ENCODE assay signal across 1 cellular context in genomic region chr7:149422065-149422913, GRCh38.
A peak's percentile ranks its signal among the peaks of the same experiment; 100 is the strongest.
TF ChIP-seq lines count a peak whose summit lies in the region.

No MANE protein-coding gene starts in this region.

TF ChIP-seq in HepG2, 621 proteins besides CTCF, POLR2A, EP300 and RAD21 (continued from another document and continues in another):
- no peak for TF ChIP-seq BRF2 (CRISPR knock-in tag; IDR thresholded peaks at IDR 0.05)
- no peak for TF ChIP-seq ZNF138 (CRISPR knock-in tag; IDR thresholded peaks at IDR 0.05; ENCODE audit: low read depth)
- TF ChIP-seq ZNF30 (CRISPR knock-in tag; IDR thresholded peaks at IDR 0.05) = no peak
- TF ChIP-seq ZNF292 (CRISPR knock-in tag; IDR thresholded peaks at IDR 0.05; ENCODE audit: borderline replicate concordance, low read depth) = no peak
- no peak for TF ChIP-seq PCBP1 (IDR thresholded peaks at IDR 0.05; ENCODE audit: borderline replicate concordance, low read depth, low read length)
- TF ChIP-seq ATF4 (CRISPR knock-in tag; IDR thresholded peaks at IDR 0.05) = no peak
- no peak for TF ChIP-seq KMT2A (CRISPR knock-in tag; IDR thresholded peaks at IDR 0.05)
- TF ChIP-seq ZNF503 (CRISPR knock-in tag; IDR thresholded peaks at IDR 0.05) = no peak
- no peak for TF ChIP-seq ZNF205 (CRISPR knock-in tag; IDR thresholded peaks at IDR 0.05)
- no peak for TF ChIP-seq TMF1 (CRISPR knock-in tag; IDR thresholded peaks at IDR 0.05; ENCODE audit: low read depth)
- TF ChIP-seq BORCS8-MEF2B (CRISPR knock-in tag; IDR thresholded peaks at IDR 0.05) = no peak
- peak; percentile 92 for TF ChIP-seq ZBTB43 (CRISPR knock-in tag; conservative IDR thresholded peaks at IDR 0.05)
- no peak for TF ChIP-seq ZFP41 (CRISPR knock-in tag; IDR thresholded peaks at IDR 0.05; ENCODE audit: borderline replicate concordance)
- no peak for TF ChIP-seq MLLT10 (CRISPR knock-in tag; IDR thresholded peaks at IDR 0.05)
- no peak for TF ChIP-seq ATF2 (CRISPR knock-in tag; IDR thresholded peaks at IDR 0.05)
- TF ChIP-seq ZNF20 (CRISPR knock-in tag; IDR thresholded peaks at IDR 0.05) = no peak
- no peak for TF ChIP-seq ZNF101 (CRISPR knock-in tag; IDR thresholded peaks at IDR 0.05; ENCODE audit: borderline replicate concordance, low read depth)
- peak; percentile 56 to 58 for TF ChIP-seq MAFK (conservative IDR thresholded peaks at IDR 0.05 in 1 of 2, IDR thresholded peaks at IDR 0.05 in 1 of 2; ENCODE audit: low read length in 2 of 2)
- TF ChIP-seq RARG (CRISPR knock-in tag; IDR thresholded peaks at IDR 0.05; ENCODE audit: low read depth) = no peak
- TF ChIP-seq SRF (IDR thresholded peaks at IDR 0.05; ENCODE audit: low read depth, low read length) = no peak
- no peak for TF ChIP-seq FOXK2 (IDR thresholded peaks at IDR 0.05)
- no peak for TF ChIP-seq NFKBIZ (CRISPR knock-in tag; IDR thresholded peaks at IDR 0.05)
- TF ChIP-seq TCF12 (IDR thresholded peaks at IDR 0.05) = no peak
- TF ChIP-seq TCF12 (CRISPR knock-in tag; IDR thresholded peaks at IDR 0.05) = no peak
- no peak for TF ChIP-seq SP5 (CRISPR knock-in tag; IDR thresholded peaks at IDR 0.05; ENCODE audit: borderline replicate concordance, low read depth)
- TF ChIP-seq HOMEZ (CRISPR knock-in tag; IDR thresholded peaks at IDR 0.05; ENCODE audit: low read depth) = no peak
- no peak for TF ChIP-seq GPBP1L1 (CRISPR knock-in tag; IDR thresholded peaks at IDR 0.05)
- no peak for TF ChIP-seq NFIB (CRISPR knock-in tag; IDR thresholded peaks at IDR 0.05; ENCODE audit: borderline replicate concordance)
- no peak for TF ChIP-seq MTF1 (CRISPR knock-in tag; IDR thresholded peaks at IDR 0.05)
- TF ChIP-seq ZNF879 (CRISPR knock-in tag; IDR thresholded peaks at IDR 0.05) = 0 out of 2 replicates have a peak, but pooled peaks have one; percentile 32
- TF ChIP-seq ZNF780A (CRISPR knock-in tag; IDR thresholded peaks at IDR 0.05) = no peak
- TF ChIP-seq ZSCAN5A (CRISPR knock-in tag; IDR thresholded peaks at IDR 0.05; ENCODE audit: borderline replicate concordance) = no peak; the same call in 1 of the 2 replicates
- no peak for TF ChIP-seq ZNF740 (CRISPR knock-in tag; IDR thresholded peaks at IDR 0.05)
- TF ChIP-seq EED (CRISPR knock-in tag; IDR thresholded peaks at IDR 0.05) = no peak
- no peak for TF ChIP-seq ZSCAN29 (CRISPR knock-in tag; conservative IDR thresholded peaks at IDR 0.05)
- TF ChIP-seq ZNF446 (CRISPR knock-in tag; IDR thresholded peaks at IDR 0.05) = 0 out of 2 replicates have a peak, but pooled peaks have one; percentile 46
- TF ChIP-seq PHF8 (CRISPR knock-in tag; IDR thresholded peaks at IDR 0.05) = peak; percentile 71
- peak; percentile 9; the same call in 1 of the 2 replicates for TF ChIP-seq TFAP4 (IDR thresholded peaks at IDR 0.05; ENCODE audit: borderline replicate concordance, low read depth)
- TF ChIP-seq FOXA1 (IDR thresholded peaks at IDR 0.05) = no peak
- TF ChIP-seq FOXA1 (CRISPR knock-in tag; IDR thresholded peaks at IDR 0.05) = peak; percentile 47; the same call in 1 of the 2 replicates
- TF ChIP-seq ZNF768 (CRISPR knock-in tag; IDR thresholded peaks at IDR 0.05) = 0 out of 2 replicates have a peak, but pooled peaks have one; percentile 35
- TF ChIP-seq SKI (IDR thresholded peaks at IDR 0.05; ENCODE audit: partially characterized antibody) = peak; percentile 67
- peak; percentile 61; the same call in 1 of the 2 replicates for TF ChIP-seq ZNF572 (CRISPR knock-in tag; IDR thresholded peaks at IDR 0.05)
- TF ChIP-seq LCORL (IDR thresholded peaks at IDR 0.05) = no peak
- TF ChIP-seq LCORL (CRISPR knock-in tag; IDR thresholded peaks at IDR 0.05) = no peak
- no peak for TF ChIP-seq DBP (CRISPR knock-in tag; IDR thresholded peaks at IDR 0.05; ENCODE audit: not compliant biosample characterization)
- TF ChIP-seq SKIL (CRISPR knock-in tag; IDR thresholded peaks at IDR 0.05; ENCODE audit: borderline replicate concordance) = no peak
- no peak for TF ChIP-seq ZNF674 (CRISPR knock-in tag; IDR thresholded peaks at IDR 0.05; ENCODE audit: low read depth)
- peak; percentile 59 for TF ChIP-seq TBX2 (CRISPR knock-in tag; IDR thresholded peaks at IDR 0.05; ENCODE audit: borderline replicate concordance)
- no peak for TF ChIP-seq ZNF512 (CRISPR knock-in tag; IDR thresholded peaks at IDR 0.05)
- no peak for TF ChIP-seq NCOA5 (CRISPR knock-in tag; IDR thresholded peaks at IDR 0.05)
- TF ChIP-seq MIXL1 (CRISPR knock-in tag; IDR thresholded peaks at IDR 0.05) = no peak
- no peak for TF ChIP-seq ZNF672 (CRISPR knock-in tag; IDR thresholded peaks at IDR 0.05)
- peak; percentile 36; the same call in 1 of the 2 replicates for TF ChIP-seq SAP130 (CRISPR knock-in tag; IDR thresholded peaks at IDR 0.05; ENCODE audit: low read depth)
- no peak for TF ChIP-seq ZNF468 (CRISPR knock-in tag; IDR thresholded peaks at IDR 0.05)
